26 cellular contexts compared by ENCODE assay signal in the genomic region with DNA sequence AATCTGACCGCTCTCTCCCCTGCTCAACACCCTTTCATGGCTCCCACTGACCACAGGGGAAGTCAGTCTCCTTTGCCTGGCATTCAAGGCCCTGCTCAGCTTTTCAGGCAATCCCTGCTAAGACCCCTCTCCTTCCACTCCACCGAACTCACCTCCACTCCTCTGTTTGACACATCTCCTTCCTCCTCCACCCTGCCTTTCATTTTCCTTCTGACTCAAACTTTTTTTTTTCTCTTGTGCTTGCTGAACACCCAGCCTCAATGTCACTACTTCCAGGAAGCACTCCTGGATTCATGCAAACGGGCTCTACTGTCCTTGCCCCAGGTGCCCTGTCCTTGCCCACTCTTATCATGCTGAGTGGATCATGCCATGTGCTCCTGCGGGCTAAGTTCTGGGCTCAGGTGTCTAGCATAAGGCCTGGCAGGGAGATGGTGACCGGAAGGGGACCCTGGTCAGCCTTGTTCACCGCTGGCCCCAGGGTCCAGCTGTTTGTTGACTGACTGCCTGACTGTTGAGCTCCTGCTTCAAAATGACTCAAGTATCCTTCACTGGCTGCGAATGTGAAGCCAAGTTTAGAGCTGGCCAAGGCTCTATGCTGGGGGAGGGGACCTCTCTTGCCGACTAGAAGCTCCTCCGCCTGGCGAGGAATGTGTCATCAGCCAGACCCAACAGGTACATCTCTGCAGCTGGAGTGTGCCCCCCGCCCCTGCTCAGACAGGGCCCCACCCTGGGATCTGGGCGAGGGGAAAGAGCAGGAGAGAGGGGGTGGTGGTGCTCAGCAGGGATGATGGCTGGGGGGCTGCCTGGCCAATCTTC. TPM values are rescaled to one million over a fixed set of nuclear protein-coding genes. Genes with fewer than 3 reads are reported as not detected.
DNase-seq lines count a peak whose midpoint lies in the region; ATAC-seq, FAIRE-seq and TF ChIP-seq lines count a peak whose summit lies in the region.
"Had no signal": no experiment of that assay in that cellular context is flagged by ENCODE, and none has a peak within 500 bp of the region (broad histone marks: within the 10 kb centered on the region; RNA-seq: fewer than 3 reads in every experiment).

No MANE protein-coding gene starts in this region.

- H2AFZ ChIP-seq in HepG2 (ENCODE audit: low read length) (no peak overlapping the region), GM12878 (ENCODE audit: control insufficient read depth, low read depth, low read length) (no peak overlapping the region)

- H3K79me2 ChIP-seq in HepG2 (ENCODE audit: insufficient read depth, low read length) (peaks cover 10% of the 10 kb centered on the region), GM12878 (ENCODE audit: control insufficient read depth, insufficient read depth, low read length) (no peaks in the 10 kb centered on the region)

- no peak for DNase-seq in HepG2 (ENCODE audit: low spot score)
- DNase-seq in right lobe of liver, result no peak
- DNase-seq in GM12878 (ENCODE audit: low read depth, low spot score), result no peak
- peak; percentile 58 for DNase-seq in kidney
- DNase-seq in spleen, result peak; percentile 75
- no peak for DNase-seq in posterior vena cava (ENCODE audit: low spot score)
- DNase-seq in HPDE6-E6E7 (ENCODE audit: extremely low spot score), result no peak
- DNase-seq: CD4-positive, alpha-beta memory T cell; DMS153; H9; NCI-H1105; NCI-H146; NCI-H2029; NCI-H2171; NCI-H345; NCI-H524; NCI-H774; Peyer's patch had no signal

- no peak overlapping the region for H3K4me3 ChIP-seq in HepG2 (replicated peaks in 1 of 3; ENCODE audit: insufficient read depth in 1 of 3, low read depth in 2 of 3, low read length in 3 of 3)
- H3K4me3 ChIP-seq in right lobe of liver, result no peak overlapping the region
- no peak overlapping the region for H3K4me3 ChIP-seq in GM12878
- no peak overlapping the region for H3K4me3 ChIP-seq in kidney (ENCODE audit: low read length in 2 of 2)
- peak overlapping the region in 7 of 8 donors; percentile 38 to 76 (median 46) for H3K4me3 ChIP-seq in spleen
- H3K4me3 ChIP-seq: Peyer's patch, SJSA1 had no signal

- H3K4me2 ChIP-seq in HepG2 (ENCODE audit: low read depth, low read length) (no peak overlapping the region), GM12878 (ENCODE audit: control insufficient read depth, insufficient read depth) (0 out of 2 replicates have a peak overlapping the region, but pooled peaks have one; percentile 9)
- H3K4me2 ChIP-seq: KMS-11 had no signal

- H3K9me3 ChIP-seq in HepG2 (ENCODE audit: low read length) (no peaks in the 10 kb centered on the region), right lobe of liver (no peaks in the 10 kb centered on the region), GM12878 (replicated peaks; ENCODE audit: control insufficient read depth, insufficient read depth, low read length) (no peaks in the 10 kb centered on the region), kidney (ENCODE audit: control insufficient read depth in 1 of 2, low read length in 2 of 2) (no peaks in the 10 kb centered on the region), spleen (no peaks in the 10 kb centered on the region)
- H3K9me3 ChIP-seq: Peyer's patch, SJSA1 had no signal

- POLR2A ChIA-PET in HepG2 (lab: Yijun Ruan, JAX) (interaction anchor here (2.5 kb wide), 1 partner anchor 10 kb away, joined by 7 read pairs; no protein-coding TSS in a partner anchor), GM12878 (lab: Charles Lee) (interaction anchor here (0.5 kb wide), 1 partner anchor 230 kb away, joined by 3 read pairs; no protein-coding TSS in a partner anchor)

- H3K27ac ChIP-seq in HepG2 (ENCODE audit: extremely low read length, insufficient read depth, low read length) (no peak overlapping the region), right lobe of liver (no peak overlapping the region), GM12878 (ENCODE audit: control insufficient read depth, insufficient read depth) (no peak overlapping the region), kidney (ENCODE audit: low read depth in 2 of 2, low read length in 2 of 2) (no peak overlapping the region), spleen (peak overlapping the region in 6 of 8 donors; percentile 32 to 89 (median 83))
- H3K27ac ChIP-seq: HL-60, KMS-11, Peyer's patch, SJSA1 had no signal

- ATAC-seq in HepG2 (no peak), right lobe of liver (no peak), GM12878 (no peak), GM18505 (IDR thresholded peaks at IDR 0.05; ENCODE audit: unreplicated experiment) (no peak)

- no peak for TF ChIP-seq RAD21 in HepG2 (CRISPR knock-in tag; IDR thresholded peaks at IDR 0.05)
- TF ChIP-seq RAD21 in GM12878 (IDR thresholded peaks at IDR 0.05; ENCODE audit: insufficient read depth, low read depth, low read length), result no peak

- peaks cover 10 to 15% of the 10 kb centered on the region in 2 experiments; a peak in 2 of 5 replicates for H3K36me3 ChIP-seq in HepG2 (replicated peaks in 1 of 2; ENCODE audit: control insufficient read depth in 1 of 2, insufficient read depth in 2 of 2, low read length in 2 of 2)
- H3K36me3 ChIP-seq in right lobe of liver, result no peaks in the 10 kb centered on the region
- no peaks in the 10 kb centered on the region for H3K36me3 ChIP-seq in GM12878 (ENCODE audit: control insufficient read depth in 2 of 2, insufficient read depth in 2 of 2, low read length in 1 of 2)
- no peaks in the 10 kb centered on the region for H3K36me3 ChIP-seq in kidney (ENCODE audit: control insufficient read depth in 1 of 2, insufficient read depth in 2 of 2, low read length in 2 of 2)
- H3K36me3 ChIP-seq in spleen, result peaks cover 0 to 21% (median 0%) of the 10 kb centered on the region in 6 donors
- H3K36me3 ChIP-seq: Peyer's patch, SJSA1 had no signal

- BruUV-seq in HepG2 (replicated peaks; lab: Mats Ljungman, UMichigan) (no TSS peak), GM12878 (replicated peaks; lab: Mats Ljungman, UMichigan) (no TSS peak)

- H3K9ac ChIP-seq in HepG2 (ENCODE audit: insufficient read depth, low read depth, low read length) (no peak overlapping the region), GM12878 (ENCODE audit: control insufficient read depth, insufficient read depth, low read length) (no peak overlapping the region), kidney (ENCODE audit: low read length in 2 of 2) (no peak overlapping the region)
- H3K9ac ChIP-seq: KMS-11 had no signal

- H3K27me3 ChIP-seq in HepG2 (ENCODE audit: control insufficient read depth in 1 of 2, insufficient read depth in 2 of 2, low read length in 2 of 2) (no peaks in the 10 kb centered on the region), right lobe of liver (peaks cover 0 to 19% of the 10 kb centered on the region in 2 donors), GM12878 (replicated peaks in 1 of 2; ENCODE audit: control insufficient read depth in 2 of 2, insufficient read depth in 2 of 2, low read length in 1 of 2) (peaks cover 9 to 10% of the 10 kb centered on the region in 2 experiments; a peak in 3 of 4 replicates), spleen (replicated peaks in 1 of 7) (peaks cover 0 to 72% (median 33%) of the 10 kb centered on the region in 7 donors)

- 92% methylated on average over 10 of the region's 12 CpGs for WGBS in HepG2 (ENCODE audit: low lambda C conversion rate)
- WGBS in right lobe of liver (ENCODE audit: insufficient coverage, low coverage, low lambda C conversion rate, missing lambda C conversion rate), result 55% methylated on average over 8 of the region's 12 CpGs
- 36% methylated on average over 12 of the region's 12 CpGs for WGBS in GM12878 (ENCODE audit: insufficient coverage, insufficient replicate concordance, low lambda C conversion rate, missing lambda C conversion rate)
- WGBS in spleen, 5 donors, result 66 to 75% (median 67%) methylated on average over 8 to 12 of the region's 12 CpGs

- TF ChIP-seq POLR2A in HepG2 (IDR thresholded peaks at IDR 0.05; ENCODE audit: insufficient read depth in 1 of 2, low read depth in 2 of 2, low read length in 2 of 2) (no peak), right lobe of liver (IDR thresholded peaks at IDR 0.05) (no peak), GM12878 (IDR thresholded peaks at IDR 0.05; ENCODE audit: low read depth, low read length) (no peak), spleen (IDR thresholded peaks at IDR 0.05) (no peak), GM18505 (IDR thresholded peaks at IDR 0.05; ENCODE audit: borderline replicate concordance, extremely low read depth, insufficient read depth, insufficient read length) (no peak)

- in situ Hi-C loops in HepG2 (cut with HindIII; ENCODE audit: extremely low pct_ligation_motif_present, low pct_unique_long_range_greater_than_20kb), result no loop called here
- in situ Hi-C loops in GM12878 (cut with MboI), result no loop called here

- H3K4me1 ChIP-seq in HepG2 (ENCODE audit: insufficient read depth, low read length) (peaks cover 37% of the 10 kb centered on the region), right lobe of liver (peaks cover 0 to 6% (median 2%) of the 10 kb centered on the region in 4 donors), GM12878 (ENCODE audit: control insufficient read depth, insufficient read depth, low read length) (peaks cover 16% of the 10 kb centered on the region), kidney (ENCODE audit: control insufficient read depth in 1 of 2, insufficient read depth in 1 of 2, low read depth in 1 of 2, low read length in 2 of 2) (no peaks in the 10 kb centered on the region), spleen (peaks cover 0 to 86% (median 32%) of the 10 kb centered on the region in 6 donors)

- TF ChIP-seq CTCF in HepG2 (CRISPR knock-in tag; IDR thresholded peaks at IDR 0.05), result no peak
- TF ChIP-seq CTCF in right lobe of liver (IDR thresholded peaks at IDR 0.05), result no peak
- TF ChIP-seq CTCF in GM12878 (IDR thresholded peaks at IDR 0.05 in 2 of 3, conservative IDR thresholded peaks at IDR 0.05 in 1 of 3; ENCODE audit: control insufficient read depth in 2 of 3, extremely low read depth in 1 of 3, insufficient read depth in 1 of 3, low read depth in 3 of 3, low read length in 3 of 3), result no peak
- TF ChIP-seq CTCF in kidney (IDR thresholded peaks at IDR 0.05; ENCODE audit: borderline replicate concordance, extremely low read depth, insufficient read depth), result no peak
- TF ChIP-seq CTCF in spleen (IDR thresholded peaks at IDR 0.05 in 8 of 11, conservative IDR thresholded peaks at IDR 0.05 in 3 of 11), result no peak

- CTCF ChIA-PET in HepG2 (lab: Yijun Ruan, JAX; ENCODE audit: low intra/inter-chr PET ratio, low total read pairs) (no interaction called here), GM12878 (lab: Yijun Ruan, JAX) (interaction anchor here (1.0 kb wide), 1 partner anchor 36 kb away, joined by 3 read pairs; no protein-coding TSS in a partner anchor)

- FAIRE-seq in HepG2 (lab: Jason Lieb, UNC) (no peak), GM12878 (lab: Jason Lieb, UNC) (no peak), kidney (lab: Jason Lieb, UNC) (no peak)
- FAIRE-seq: G401.6 had no signal

- intact Hi-C loops in HepG2 (cut with micrococcal nuclease; ENCODE audit: unreplicated experiment) (no loop called here), right lobe of liver (cut with DNase I) (no loop called here), GM12878 (cut with micrococcal nuclease; ENCODE audit: unreplicated experiment) (no loop called here), kidney (cut with DNase I) (no loop called here), spleen (cut with DNase I; ENCODE audit: low total_unique reads) (no loop called here), posterior vena cava (cut with DNase I) (no loop called here)

- SMC1A ChIA-PET in GM12878 (lab: Charles Lee; ENCODE audit: uncharacterized antibody, unreplicated experiment), result interaction anchor here (0.9 kb wide), 1 partner anchor 23 kb away, joined by 3 read pairs; no protein-coding TSS in a partner anchor

- TF ChIP-seq EP300 in HepG2 (IDR thresholded peaks at IDR 0.05; ENCODE audit: low read depth in 2 of 2, low read length in 2 of 2) (no peak), HepG2 (CRISPR knock-in tag; IDR thresholded peaks at IDR 0.05; ENCODE audit: borderline replicate concordance) (no peak), GM12878 (IDR thresholded peaks at IDR 0.05; ENCODE audit: borderline replicate concordance in 1 of 2, control insufficient read depth in 1 of 2, low read depth in 2 of 2, low read length in 2 of 2) (no peak)

- RAD21 ChIA-PET in GM12878 (lab: Charles Lee; ENCODE audit: unreplicated experiment), result no interaction called here

- H4K20me1 ChIP-seq in HepG2 (ENCODE audit: insufficient read depth, low read length) (no peaks in the 10 kb centered on the region), GM12878 (ENCODE audit: control insufficient read depth, insufficient read depth) (no peaks in the 10 kb centered on the region)

RNA-seq across cellular contexts. Expression of gene NR5A1, which starts 6.2 kb away (rescaled TPM):
- 38.8 and 44.7 TPM in 2 replicates for total RNA-seq in HepG2 (2016; rRNA removed; fragmentation: Illumina TruSeq; extraction: Trizol)
- total RNA-seq in HepG2 (2016; cell fraction: cytosol; rRNA removed; fragmentation: Illumina TruSeq; extraction: Trizol; ENCODE audit: low read depth), result 7.2 and 7.8 TPM in 2 replicates
- 32.3 and 46.7 TPM in 2 replicates for total RNA-seq in HepG2 (2016; cell fraction: insoluble cytoplasmic fraction; rRNA removed; fragmentation: Illumina TruSeq; extraction: Trizol)
- 22.5 and 25.3 TPM in 2 replicates for total RNA-seq in HepG2 (2016; cell fraction: membrane; rRNA removed; fragmentation: Illumina TruSeq; extraction: Trizol)
- 26.4 and 32.4 TPM in 2 replicates for total RNA-seq in HepG2 (2016; cell fraction: nucleus; rRNA removed; fragmentation: Illumina TruSeq; extraction: Trizol)
- polyA plus RNA-seq in HepG2 (2011; rRNA removed), result 28.9 and 43.2 TPM in 2 replicates
- polyA plus RNA-seq in HepG2 (2011; cell fraction: cytosol; rRNA removed), result 25.4 and 37.8 TPM in 2 replicates
- polyA plus RNA-seq in HepG2 (2011; cell fraction: nucleus; rRNA removed), result 82.6 and 84.5 TPM in 2 replicates
- 22.4 and 32.6 TPM in 2 replicates for polyA plus RNA-seq in HepG2 (2012)
- 6.7 and 7.0 TPM in 2 replicates for polyA plus RNA-seq in HepG2 (2016; cell fraction: cytosol; fragmentation: Illumina TruSeq; extraction: Trizol; ENCODE audit: low read depth)
- 34.3 and 43.6 TPM in 2 replicates for polyA plus RNA-seq in HepG2 (2016; cell fraction: insoluble cytoplasmic fraction; fragmentation: Illumina TruSeq; extraction: Trizol; ENCODE audit: low read depth)
- 17.4 and 17.9 TPM in 2 replicates for polyA plus RNA-seq in HepG2 (2016; cell fraction: membrane; fragmentation: Illumina TruSeq; extraction: Trizol; ENCODE audit: low read depth)
- polyA plus RNA-seq in HepG2 (2016; cell fraction: nucleus; fragmentation: Illumina TruSeq; extraction: Trizol; ENCODE audit: insufficient read depth, low read depth), result 59.8 and 63.0 TPM in 2 replicates
- polyA minus RNA-seq in HepG2 (2011; rRNA and poly(A)+ RNA removed; ENCODE audit: low replicate concordance), result 75.6 TPM in 1 of 2 replicates, not detected in the other
- 33.2 and 39.7 TPM in 2 replicates for polyA minus RNA-seq in HepG2 (2011; cell fraction: cytosol; rRNA and poly(A)+ RNA removed)
- polyA minus RNA-seq in HepG2 (2011; cell fraction: nucleus; rRNA and poly(A)+ RNA removed), result 18.8 and 21.6 TPM in 2 replicates
- under 1 TPM in 1 of 6 experiments, not detected in 5; 0.26 TPM for total RNA-seq in right lobe of liver
- total RNA-seq in GM12878 (2013; cell fraction: nucleolus; rRNA removed), result 0.13 and 0.39 TPM in 2 replicates
- total RNA-seq in GM12878 (2014; rRNA removed), result 0.06 and 0.11 TPM in 2 replicates
- 0.09 TPM in 1 of 2 replicates, not detected in the other for total RNA-seq in GM12878 (2014; rRNA removed; fragmentation: Illumina TruSeq; extraction: Trizol)
- total RNA-seq in GM12878 (2021), result 0.18 and 0.27 TPM in 2 replicates
- 0.10 TPM for polyA plus RNA-seq in GM12878 (2011; ENCODE audit: low read depth)
- polyA plus RNA-seq in GM12878 (2011; rRNA removed), result 0.17 and 0.24 TPM in 2 replicates
- 0.31 and 0.42 TPM in 2 replicates for polyA plus RNA-seq in GM12878 (2011; cell fraction: cytosol; rRNA removed)
- polyA plus RNA-seq in GM12878 (2011; cell fraction: nucleus; rRNA removed), result 0.45 and 0.63 TPM in 2 replicates
- polyA plus RNA-seq in GM12878 (2012), result 0.11 and 0.18 TPM in 2 replicates
- not detected in 2 replicates for polyA plus RNA-seq in GM12878 (2014; fragmentation: Illumina TruSeq; extraction: Trizol)
- polyA plus RNA-seq in GM12878 (2014; fragmentation: Nextera tagmentation; extraction: Ambion mirVana), result not detected
- polyA plus RNA-seq in GM12878 (2014; rRNA removed), result 0.03 and 0.08 TPM in 2 replicates
- under 1 TPM in 1 of 2 experiments, not detected in 1; 0.07 TPM for polyA plus RNA-seq in GM12878 (2016; fragmentation: Nextera tagmentation; extraction: Ambion mirVana)
- 0.15 TPM in 1 of 2 replicates, not detected in the other for polyA minus RNA-seq in GM12878 (2011; rRNA and poly(A)+ RNA removed)
- polyA minus RNA-seq in GM12878 (2011; cell fraction: cytosol; rRNA and poly(A)+ RNA removed), result not detected in 2 replicates
- 0.24 TPM in 1 of 2 replicates, not detected in the other for polyA minus RNA-seq in GM12878 (2011; cell fraction: nucleus; rRNA and poly(A)+ RNA removed)
- not detected for total RNA-seq in kidney
- polyA plus RNA-seq in kidney (ENCODE audit: insufficient read depth, low read depth, low replicate concordance), result not detected
- 100 to 1,000 TPM; 127 to 378 (median 231) TPM for total RNA-seq in spleen
- polyA plus RNA-seq in spleen, result 100 to 1,000 TPM in 1 of 3 donors, 10 to 100 TPM in 2; 46.5 to 182 (median 65.0) TPM
- under 1 TPM in 1 of 2 donors, not detected in 1; 0.14 TPM for total RNA-seq in posterior vena cava
- total RNA-seq: CD4-positive, alpha-beta memory T cell; Daoy; HT1080; SJSA1 had no signal
- polyA plus RNA-seq: BJ; CD4-positive, alpha-beta memory T cell had no signal

RNA-seq across cellular contexts. Expression of gene ADGRD2, which starts 50.8 kb away (rescaled TPM):
- total RNA-seq in HepG2 (2016; rRNA removed; fragmentation: Illumina TruSeq; extraction: Trizol), result not detected in 2 replicates
- not detected in 2 replicates for total RNA-seq in HepG2 (2016; cell fraction: cytosol; rRNA removed; fragmentation: Illumina TruSeq; extraction: Trizol; ENCODE audit: low read depth)
- not detected in 2 replicates for total RNA-seq in HepG2 (2016; cell fraction: insoluble cytoplasmic fraction; rRNA removed; fragmentation: Illumina TruSeq; extraction: Trizol)
- total RNA-seq in HepG2 (2016; cell fraction: membrane; rRNA removed; fragmentation: Illumina TruSeq; extraction: Trizol), result not detected in 2 replicates
- not detected in 2 replicates for total RNA-seq in HepG2 (2016; cell fraction: nucleus; rRNA removed; fragmentation: Illumina TruSeq; extraction: Trizol)
- not detected in 2 replicates for polyA plus RNA-seq in HepG2 (2011; rRNA removed)
- polyA plus RNA-seq in HepG2 (2011; cell fraction: cytosol; rRNA removed), result not detected in 2 replicates
- polyA plus RNA-seq in HepG2 (2011; cell fraction: nucleus; rRNA removed), result not detected in 2 replicates
- not detected in 2 replicates for polyA plus RNA-seq in HepG2 (2012)
- not detected in 2 replicates for polyA plus RNA-seq in HepG2 (2016; cell fraction: cytosol; fragmentation: Illumina TruSeq; extraction: Trizol; ENCODE audit: low read depth)
- polyA plus RNA-seq in HepG2 (2016; cell fraction: insoluble cytoplasmic fraction; fragmentation: Illumina TruSeq; extraction: Trizol; ENCODE audit: low read depth), result not detected in 2 replicates
- not detected in 2 replicates for polyA plus RNA-seq in HepG2 (2016; cell fraction: membrane; fragmentation: Illumina TruSeq; extraction: Trizol; ENCODE audit: low read depth)
- polyA plus RNA-seq in HepG2 (2016; cell fraction: nucleus; fragmentation: Illumina TruSeq; extraction: Trizol; ENCODE audit: insufficient read depth, low read depth), result not detected in 2 replicates
- polyA minus RNA-seq in HepG2 (2011; rRNA and poly(A)+ RNA removed; ENCODE audit: low replicate concordance), result not detected in 2 replicates
- polyA minus RNA-seq in HepG2 (2011; cell fraction: cytosol; rRNA and poly(A)+ RNA removed), result not detected in 2 replicates
- polyA minus RNA-seq in HepG2 (2011; cell fraction: nucleus; rRNA and poly(A)+ RNA removed), result not detected in 2 replicates
- not detected for total RNA-seq in right lobe of liver
- total RNA-seq in GM12878 (2013; cell fraction: nucleolus; rRNA removed), result not detected in 2 replicates
- not detected in 2 replicates for total RNA-seq in GM12878 (2014; rRNA removed)
- total RNA-seq in GM12878 (2014; rRNA removed; fragmentation: Illumina TruSeq; extraction: Trizol), result not detected in 2 replicates
- total RNA-seq in GM12878 (2021), result not detected in 2 replicates
- polyA plus RNA-seq in GM12878 (2011; ENCODE audit: low read depth), result not detected
- polyA plus RNA-seq in GM12878 (2011; rRNA removed), result not detected in 2 replicates
- polyA plus RNA-seq in GM12878 (2011; cell fraction: cytosol; rRNA removed), result not detected in 2 replicates
- polyA plus RNA-seq in GM12878 (2011; cell fraction: nucleus; rRNA removed), result not detected in 2 replicates
- polyA plus RNA-seq in GM12878 (2012), result not detected in 2 replicates
- not detected in 2 replicates for polyA plus RNA-seq in GM12878 (2014; fragmentation: Illumina TruSeq; extraction: Trizol)
- polyA plus RNA-seq in GM12878 (2014; fragmentation: Nextera tagmentation; extraction: Ambion mirVana), result not detected
- polyA plus RNA-seq in GM12878 (2014; rRNA removed), result not detected in 2 replicates
- not detected for polyA plus RNA-seq in GM12878 (2016; fragmentation: Nextera tagmentation; extraction: Ambion mirVana)
- not detected in 2 replicates for polyA minus RNA-seq in GM12878 (2011; rRNA and poly(A)+ RNA removed)
- not detected in 2 replicates for polyA minus RNA-seq in GM12878 (2011; cell fraction: cytosol; rRNA and poly(A)+ RNA removed)
- polyA minus RNA-seq in GM12878 (2011; cell fraction: nucleus; rRNA and poly(A)+ RNA removed), result not detected in 2 replicates
- not detected for total RNA-seq in kidney
- not detected for polyA plus RNA-seq in kidney (ENCODE audit: insufficient read depth, low read depth, low replicate concordance)
- total RNA-seq in spleen, result under 1 TPM in 4 of 7 donors, not detected in 3; 0.18 to 0.50 (median 0.33) TPM
- polyA plus RNA-seq in spleen, result under 1 TPM in 1 of 3 donors, not detected in 2; 0.15 TPM
- not detected for total RNA-seq in posterior vena cava
- total RNA-seq: CD4-positive, alpha-beta memory T cell; HT1080; Peyer's patch; SJSA1 had no signal
- polyA plus RNA-seq: BJ; CD4-positive, alpha-beta memory T cell had no signal

Comparison
In these comparisons a context has a peak if more than half of its experiments do, and no peak if none do; other contexts are left out.
1. DNase-seq: peak in kidney (single experiment) and spleen (single experiment); none in HepG2 (single experiment), right lobe of liver (0 of 3), GM12878 (single experiment), posterior vena cava (single experiment) and HPDE6-E6E7 (single experiment).
2. H3K27ac ChIP-seq: peak in spleen (6 of 8); none in HepG2 (single experiment), right lobe of liver (0 of 3), GM12878 (single experiment) and kidney (0 of 2).
3. H3K4me3 ChIP-seq: peak in spleen (7 of 8); none in HepG2 (0 of 3), right lobe of liver (0 of 3), GM12878 (single experiment) and kidney (0 of 2).